ENCODE assay signal across 24 cellular contexts in the genomic region with DNA sequence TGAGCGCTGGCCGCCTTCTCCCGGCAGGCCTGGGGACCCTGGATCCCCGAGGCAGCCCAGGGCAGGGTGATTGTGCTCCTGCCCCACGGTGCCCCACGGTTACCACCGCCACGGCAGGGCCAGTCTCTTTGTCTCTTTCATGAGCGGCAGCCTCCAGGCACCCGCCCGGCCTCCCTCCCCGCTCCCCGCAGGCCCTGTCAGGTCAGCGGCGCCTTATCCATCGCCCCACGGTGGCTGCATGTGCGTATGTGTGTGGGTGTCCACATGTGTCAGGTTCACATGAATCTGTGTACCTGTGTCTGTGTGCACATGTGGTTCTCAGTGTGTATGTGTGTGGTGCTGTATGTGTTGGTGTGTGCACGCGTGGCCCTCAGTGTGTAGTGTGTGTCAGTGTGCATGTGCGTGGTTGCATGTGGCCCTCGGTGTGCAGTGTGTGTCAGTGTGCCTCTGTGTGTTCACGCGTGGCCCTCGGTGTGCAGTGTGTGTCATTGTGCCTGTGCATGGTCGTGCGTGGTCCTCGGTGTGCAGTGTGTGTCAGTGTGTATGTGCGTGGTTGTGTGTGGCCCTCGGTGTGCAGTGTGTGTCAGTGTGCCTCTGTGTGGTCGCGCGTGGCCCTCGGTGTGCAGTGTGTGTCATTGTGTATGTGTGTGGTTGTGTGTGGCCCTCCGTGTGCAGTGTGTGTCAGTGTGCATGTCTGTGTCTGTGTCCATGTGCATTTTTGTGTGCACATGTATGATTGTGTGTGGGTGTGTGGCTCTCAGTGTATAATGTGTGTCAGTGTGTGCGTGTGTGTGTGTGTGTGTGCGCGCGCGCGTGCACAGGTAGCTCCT.
DNase-seq lines count a peak whose midpoint lies in the region; ATAC-seq and TF ChIP-seq lines count a peak whose summit lies in the region.
"Had no signal": no experiment of that assay in that cellular context is flagged by ENCODE, and none has a peak within 500 bp of the region (broad histone marks: within the 10 kb centered on the region; RNA-seq: fewer than 3 reads in every experiment).

No MANE protein-coding gene starts in this region.

- no peak overlapping the region for H3K23ac ChIP-seq in H9 (ENCODE audit: insufficient read length, low read depth, low read length)

- no peak overlapping the region for H4K8ac ChIP-seq in H9 (replicated peaks; ENCODE audit: insufficient read length, low read depth, low read length)

- no peak overlapping the region for H2BK12ac ChIP-seq in H9 (ENCODE audit: insufficient read length, low read depth, low read length)

- no peak overlapping the region for H2BK120ac ChIP-seq in H9 (ENCODE audit: low read depth, low read length, poor library complexity, severe bottlenecking)

- no peak overlapping the region for H2AK5ac ChIP-seq in H9 (ENCODE audit: insufficient read length, low read length)

- H3T11ph ChIP-seq in H9 (ENCODE audit: low read length): no peak overlapping the region

- no peak overlapping the region for H3K56ac ChIP-seq in H9 (ENCODE audit: insufficient read length, low read depth, low read length)

- H2BK15ac ChIP-seq in H9 (ENCODE audit: low read depth, low read length): no peak overlapping the region

- no peak overlapping the region; the same call in 1 of the 2 replicates for H3K14ac ChIP-seq in H9 (ENCODE audit: insufficient read depth, low read length)

- no peak overlapping the region for H3K4me3 ChIP-seq in subcutaneous abdominal adipose tissue (ENCODE audit: low read depth in 1 of 5, low read length in 5 of 5)
- no peak overlapping the region for H3K4me3 ChIP-seq in heart right ventricle
- H3K4me3 ChIP-seq: transverse colon had no signal

- no peak for ATAC-seq in heart right ventricle
- ATAC-seq: stimulated activated naive CD8-positive, alpha-beta T cell treated with anti-CD3 and anti-CD28 coated beads, Interleukin-15, Interleukin-2, amounts not matched to agents 100 U/mL and 50 U/mL, for 24 hours had no signal

- CTCF ChIA-PET in RWPE1 (lab: Yijun Ruan, JAX): no interaction called here

- H3K27me3 Mint-ChIP-seq in H9 (ENCODE audit: low read depth): peaks cover 11% of the 10 kb centered on the region
- H3K27me3 Mint-ChIP-seq in glutamatergic neuron (ENCODE audit: unreplicated experiment): peaks cover 11% of the 10 kb centered on the region
- peaks cover 10% of the 10 kb centered on the region for H3K27me3 Mint-ChIP-seq in activated naive CD8-positive, alpha-beta T cell treated with anti-CD3 and anti-CD28 coated beads for 36 hours

- H3K23me2 ChIP-seq in H9 (ENCODE audit: insufficient read length, low read depth, low read length, poor library complexity, severe bottlenecking): no peaks in the 10 kb centered on the region

- H4K5ac ChIP-seq in H9 (ENCODE audit: insufficient read length, low read depth, low read length): peak overlapping the region; percentile 2

- no peak overlapping the region for H4K91ac ChIP-seq in H9 (ENCODE audit: insufficient read length, low read depth, low read length)

- H3K4me1 ChIP-seq in H9 (ENCODE audit: insufficient read depth, low read length) (no peaks in the 10 kb centered on the region), subcutaneous abdominal adipose tissue (ENCODE audit: control insufficient read depth in 5 of 5, insufficient read depth in 5 of 5, low read length in 5 of 5) (peaks cover 17 to 97% (median 72%) of the 10 kb centered on the region in 5 donors), heart right ventricle (peaks cover 9 to 53% (median 30%) of the 10 kb centered on the region in 9 donors)
- H3K4me1 ChIP-seq: parathyroid adenoma had no signal

- H3K4ac ChIP-seq in H9 (ENCODE audit: low read depth, low read length): no peak overlapping the region

- intact Hi-C loops in heart right ventricle (cut with DNase I): loop anchor here in 1 of 10 donors (5.0 kb wide), 1 partner anchor 238 kb away; a partner anchor contains a TSS

- WGBS in H9 (ENCODE audit: extremely low coverage, insufficient read length, low lambda C conversion rate): no CpG with 5 or more reads among the region's 41 CpGs
- 92 to 93% methylated on average over 41 of the region's 41 CpGs for WGBS in heart right ventricle, 2 donors

- no peaks in the 10 kb centered on the region for H3K27me3 ChIP-seq in H9 (ENCODE audit: insufficient read depth, low read length)
- H3K27me3 ChIP-seq in subcutaneous abdominal adipose tissue (ENCODE audit: control insufficient read depth in 5 of 5, insufficient read depth in 4 of 5, low read length in 5 of 5): no peaks in the 10 kb centered on the region
- H3K27me3 ChIP-seq in heart right ventricle: no peaks in the 10 kb centered on the region
- H3K27me3 ChIP-seq: BE2C, transverse colon had no signal

- no peak overlapping the region for H3K27ac ChIP-seq in H9 (ENCODE audit: insufficient read length, low read depth, low read length)
- peak overlapping the region; percentile 95 for H3K27ac ChIP-seq in RWPE1
- H3K27ac ChIP-seq in subcutaneous abdominal adipose tissue (ENCODE audit: low read depth, low read length): peak overlapping the region; percentile 46
- no peak overlapping the region for H3K27ac ChIP-seq in heart right ventricle
- H3K27ac ChIP-seq: KMS-11, parathyroid adenoma had no signal

- H3K18ac ChIP-seq in H9 (ENCODE audit: insufficient read length, low read depth, low read length): no peak overlapping the region

- no peak overlapping the region for H3K4me2 ChIP-seq in H9 (ENCODE audit: insufficient read depth, insufficient read length, low read length)
- H3K4me2 ChIP-seq: KMS-11 had no signal

- H3K79me1 ChIP-seq in H9 (ENCODE audit: insufficient read depth, low read depth, low read length, poor library complexity, severe bottlenecking): no peaks in the 10 kb centered on the region

- H3K9me3 Mint-ChIP-seq in H9 (peaks cover 0 to 1% of the 10 kb centered on the region in 2 experiments; a peak in 1 of 5 replicates), glutamatergic neuron (ENCODE audit: unreplicated experiment) (peaks cover 11% of the 10 kb centered on the region)
- H3K9me3 Mint-ChIP-seq in activated naive CD8-positive, alpha-beta T cell treated with anti-CD3 and anti-CD28 coated beads for 36 hours: no peaks in the 10 kb centered on the region
- H3K9me3 Mint-ChIP-seq: activated naive CD4-positive, alpha-beta T cell treated with anti-CD3 and anti-CD28 coated beads, Interleukin-2, amount 50 U/mL, for 72 hours; CD8-positive, alpha-beta memory T cell; T-helper 2 cell treated with Interferon-gamma antibody and Interleukin-4, amounts not matched to agents 5 μg/mL and 100 μg/mL, for 36 hours had no signal

- H3K36me3 ChIP-seq in subcutaneous abdominal adipose tissue (ENCODE audit: control insufficient read depth in 5 of 5, insufficient read depth in 5 of 5, low read length in 5 of 5) (no peaks in the 10 kb centered on the region), heart right ventricle (no peaks in the 10 kb centered on the region)
- H3K36me3 ChIP-seq: BE2C, transverse colon had no signal

- no peaks in the 10 kb centered on the region; the same call in 1 of the 2 replicates for H3K79me2 ChIP-seq in H9 (ENCODE audit: insufficient read depth, low read length)

- H3K27ac Mint-ChIP-seq in H9 (no peak overlapping the region; a peak in 1 of 7 replicates), glutamatergic neuron (ENCODE audit: unreplicated experiment) (peak overlapping the region; percentile 64)
- H3K27ac Mint-ChIP-seq in activated naive CD8-positive, alpha-beta T cell treated with anti-CD3 and anti-CD28 coated beads for 36 hours: no peak overlapping the region
- H3K27ac Mint-ChIP-seq: CD8-positive, alpha-beta memory T cell; T-helper 2 cell treated with Interferon-gamma antibody and Interleukin-4, amounts not matched to agents 5 μg/mL and 100 μg/mL, for 36 hours had no signal

- H3K9ac ChIP-seq in H9 (ENCODE audit: extremely low read depth, insufficient read length, low read length) (no peak overlapping the region), subcutaneous abdominal adipose tissue (ENCODE audit: low read length in 5 of 5) (peak overlapping the region in 1 of 5 donors; percentile 53)
- H3K9ac ChIP-seq: KMS-11, parathyroid adenoma had no signal

- H3K4me3 Mint-ChIP-seq in H9: no peak overlapping the region; a peak in 1 of 5 replicates
- H3K4me3 Mint-ChIP-seq in glutamatergic neuron (ENCODE audit: unreplicated experiment): peak overlapping the region; percentile 39
- no peak overlapping the region for H3K4me3 Mint-ChIP-seq in activated naive CD8-positive, alpha-beta T cell treated with anti-CD3 and anti-CD28 coated beads for 36 hours
- H3K4me3 Mint-ChIP-seq: CD8-positive, alpha-beta memory T cell; T-helper 2 cell treated with Interferon-gamma antibody and Interleukin-4, amounts not matched to agents 5 μg/mL and 100 μg/mL, for 36 hours had no signal

- peaks cover 0 to 9% of the 10 kb centered on the region in 2 experiments; a peak in 2 of 4 replicates for H3K4me1 Mint-ChIP-seq in H9
- peaks cover 20% of the 10 kb centered on the region for H3K4me1 Mint-ChIP-seq in glutamatergic neuron (ENCODE audit: low read depth, unreplicated experiment)
- H3K4me1 Mint-ChIP-seq in activated naive CD8-positive, alpha-beta T cell treated with anti-CD3 and anti-CD28 coated beads for 36 hours: peaks cover 6% of the 10 kb centered on the region
- H3K4me1 Mint-ChIP-seq: CD8-positive, alpha-beta memory T cell had no signal

- no peak overlapping the region for H2BK20ac ChIP-seq in H9 (ENCODE audit: low read depth, low read length, poor library complexity, severe bottlenecking)

- H3K9me3 ChIP-seq in H9 (ENCODE audit: control insufficient read depth, low read depth, low read length): no peaks in the 10 kb centered on the region
- no peaks in the 10 kb centered on the region for H3K9me3 ChIP-seq in subcutaneous abdominal adipose tissue (ENCODE audit: control insufficient read depth in 5 of 5, low read length in 5 of 5)
- no peaks in the 10 kb centered on the region for H3K9me3 ChIP-seq in heart right ventricle
- H3K9me3 ChIP-seq: BE2C, transverse colon had no signal

- no peak overlapping the region for H2BK5ac ChIP-seq in H9 (ENCODE audit: insufficient read length, low read length)

- no peak for TF ChIP-seq CTCF in H9 (conservative IDR thresholded peaks at IDR 0.05)
- no peak for TF ChIP-seq CTCF in RWPE1 (conservative IDR thresholded peaks at IDR 0.05; ENCODE audit: low read depth)
- TF ChIP-seq CTCF in glutamatergic neuron (IDR thresholded peaks at IDR 0.05; ENCODE audit: partially characterized antibody, unreplicated experiment): no peak
- TF ChIP-seq CTCF in heart right ventricle (IDR thresholded peaks at IDR 0.05): no peak

- no peak for DNase-seq in H9
- no peak for DNase-seq in RWPE1 (ENCODE audit: low spot score)
- no peak for DNase-seq in glutamatergic neuron
- DNase-seq in heart right ventricle: no peak
- no peak for DNase-seq in COLO829 (ENCODE audit: low spot score)
- no peak for DNase-seq in activated naive CD8-positive, alpha-beta T cell treated with anti-CD3 and anti-CD28 coated beads for 36 hours
- no peak for DNase-seq in effector CD8-positive, alpha-beta T cell (lab: John Stamatoyannopoulos, UW)
- DNase-seq: aorta; caudate nucleus; CD8-positive, alpha-beta memory T cell; DMS53; MM.1S; NCI-H2029 treated with DMSO at 0.1 percent for 48 hours; NCI-H526 treated with DMSO at 0.1 percent for 48 hours; Right ventricle myocardium superior; stimulated activated CD4-positive, alpha-beta T cell treated with anti-CD3 and anti-CD28 coated beads, Interleukin-2, amount 100 ng/mL, for 24 hours; stimulated activated naive CD8-positive, alpha-beta T cell treated with anti-CD3 and anti-CD28 coated beads, Interleukin-15, Interleukin-2, amounts not matched to agents 100 U/mL and 50 U/mL, for 24 hours; transverse colon had no signal

- no peak overlapping the region for H2AFZ ChIP-seq in H9 (ENCODE audit: low read length)
- H2AFZ ChIP-seq: parathyroid adenoma had no signal

- H3K36me3 Mint-ChIP-seq in H9 (ENCODE audit: insufficient read depth in 1 of 3, low read depth in 3 of 3) (no peaks in the 10 kb centered on the region), glutamatergic neuron (ENCODE audit: unreplicated experiment) (no peaks in the 10 kb centered on the region)
- no peaks in the 10 kb centered on the region for H3K36me3 Mint-ChIP-seq in activated naive CD8-positive, alpha-beta T cell treated with anti-CD3 and anti-CD28 coated beads for 36 hours
- H3K36me3 Mint-ChIP-seq: activated naive CD4-positive, alpha-beta T cell treated with anti-CD3 and anti-CD28 coated beads, Interleukin-2, amount 50 U/mL, for 72 hours; CD8-positive, alpha-beta memory T cell had no signal

- no peaks in the 10 kb centered on the region for H4K20me1 ChIP-seq in H9 (ENCODE audit: control insufficient read depth, insufficient read depth, insufficient read length)

- POLR2A ChIA-PET in RWPE1 (lab: Yijun Ruan, JAX; ENCODE audit: low non-redundant PET): interaction anchor here (0.6 kb wide), 1 partner anchor 405 kb away, joined by 8 read pairs; no protein-coding TSS in a partner anchor

Comparison
In these comparisons a context has a peak if more than half of its experiments do, and no peak if none do; other contexts are left out.
1. H3K27ac ChIP-seq: peak in RWPE1 (single experiment) and subcutaneous abdominal adipose tissue (single experiment); none in H9 (single experiment) and heart right ventricle (0 of 10).